1 cellular context compared by ENCODE assay signal in the genomic region with DNA sequence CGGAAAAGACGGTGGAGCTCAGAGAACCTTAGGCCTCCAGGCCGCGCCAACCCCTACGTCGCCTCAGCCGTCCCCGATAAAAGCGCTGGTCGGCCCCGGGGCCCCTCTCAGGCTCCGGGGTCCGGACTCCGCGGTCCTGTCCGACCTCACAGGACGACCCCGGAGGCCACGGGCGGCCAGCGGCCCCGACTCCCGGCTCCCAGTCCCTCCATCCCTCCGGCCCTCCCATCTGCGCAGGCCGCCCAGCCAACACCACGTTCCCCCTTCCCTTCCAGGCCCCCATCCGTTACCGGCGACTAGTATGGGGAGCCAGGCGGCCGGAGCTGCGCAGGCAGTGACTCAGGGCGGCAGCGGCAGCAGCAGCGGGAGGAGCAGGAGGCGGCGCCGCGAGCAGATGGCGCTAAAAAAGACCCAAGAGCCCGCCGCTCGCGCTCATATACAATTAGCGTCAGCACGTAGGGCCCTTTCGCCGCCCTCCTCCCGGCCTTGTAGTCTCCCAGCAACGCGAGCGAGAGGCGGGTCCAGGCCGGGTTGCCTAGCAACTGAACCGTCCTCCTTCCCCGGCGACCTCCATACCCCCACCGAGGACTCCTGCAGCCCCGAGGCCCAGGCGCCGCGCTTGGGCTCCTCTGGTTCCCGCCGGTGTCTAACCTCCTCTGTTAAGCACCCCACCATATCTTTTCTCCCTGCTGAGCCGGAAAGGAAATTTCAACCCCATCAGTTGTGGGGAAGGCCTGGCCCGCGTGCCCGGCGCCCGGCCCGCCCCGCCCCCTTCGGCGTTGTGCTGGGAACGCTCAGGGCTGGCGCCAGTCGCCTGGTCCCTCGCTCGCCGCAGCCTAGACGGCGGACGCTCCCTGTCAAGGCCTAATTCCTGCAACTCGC.
TF ChIP-seq lines count a peak whose summit lies in the region.

A gene with protein sequence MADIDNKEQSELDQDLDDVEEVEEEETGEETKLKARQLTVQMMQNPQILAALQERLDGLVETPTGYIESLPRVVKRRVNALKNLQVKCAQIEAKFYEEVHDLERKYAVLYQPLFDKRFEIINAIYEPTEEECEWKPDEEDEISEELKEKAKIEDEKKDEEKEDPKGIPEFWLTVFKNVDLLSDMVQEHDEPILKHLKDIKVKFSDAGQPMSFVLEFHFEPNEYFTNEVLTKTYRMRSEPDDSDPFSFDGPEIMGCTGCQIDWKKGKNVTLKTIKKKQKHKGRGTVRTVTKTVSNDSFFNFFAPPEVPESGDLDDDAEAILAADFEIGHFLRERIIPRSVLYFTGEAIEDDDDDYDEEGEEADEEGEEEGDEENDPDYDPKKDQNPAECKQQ (minus strand): TSS at position 409 of the 882 bp plus-strand sequence. CDS start 10,466 bp downstream, outside the sequence.

TF ChIP-seq in HEK293, 187 proteins besides CTCF, POLR2A, EP300 and RAD21 (continued from another document and continues in another):
- no peak for TF ChIP-seq ZNF785 (tag by site-specific recombination; IDR thresholded peaks at IDR 0.05)
- TF ChIP-seq ZNF335 (tag by site-specific recombination; conservative IDR thresholded peaks at IDR 0.05): peak; percentile 98
- TF ChIP-seq, protein P1, sequence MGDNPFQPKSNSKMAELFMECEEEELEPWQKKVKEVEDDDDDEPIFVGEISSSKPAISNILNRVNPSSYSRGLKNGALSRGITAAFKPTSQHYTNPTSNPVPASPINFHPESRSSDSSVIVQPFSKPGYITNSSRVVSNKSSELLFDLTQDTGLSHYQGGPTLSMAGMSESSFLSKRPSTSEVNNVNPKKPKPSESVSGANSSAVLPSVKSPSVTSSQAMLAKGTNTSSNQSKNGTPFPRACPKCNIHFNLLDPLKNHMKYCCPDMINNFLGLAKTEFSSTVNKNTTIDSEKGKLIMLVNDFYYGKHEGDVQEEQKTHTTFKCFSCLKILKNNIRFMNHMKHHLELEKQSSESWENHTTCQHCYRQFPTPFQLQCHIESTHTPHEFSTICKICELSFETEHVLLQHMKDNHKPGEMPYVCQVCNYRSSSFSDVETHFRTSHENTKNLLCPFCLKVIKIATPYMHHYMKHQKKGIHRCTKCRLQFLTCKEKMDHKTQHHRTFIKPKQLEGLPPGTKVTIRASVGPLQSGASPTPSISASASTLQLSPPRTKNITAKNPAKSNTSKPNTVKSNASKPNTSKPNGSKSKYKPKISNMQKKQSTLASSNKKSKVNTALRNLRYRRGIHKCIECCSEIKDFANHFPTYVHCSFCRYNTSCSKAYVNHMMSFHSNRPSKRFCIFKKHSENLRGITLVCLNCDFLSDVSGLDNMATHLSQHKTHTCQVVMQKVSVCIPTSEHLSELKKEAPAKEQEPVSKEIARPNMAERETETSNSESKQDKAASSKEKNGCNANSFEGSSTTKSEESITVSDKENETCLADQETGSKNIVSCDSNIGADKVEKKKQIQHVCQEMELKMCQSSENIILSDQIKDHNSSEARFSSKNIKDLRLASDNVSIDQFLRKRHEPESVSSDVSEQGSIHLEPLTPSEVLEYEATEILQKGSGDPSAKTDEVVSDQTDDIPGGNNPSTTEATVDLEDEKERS (tag by site-specific recombination; IDR thresholded peaks at IDR 0.05): no peak
- peak; percentile 76 for TF ChIP-seq SP2 (tag by site-specific recombination; IDR thresholded peaks at IDR 0.05)
- TF ChIP-seq ZNF555 (tag by site-specific recombination; conservative IDR thresholded peaks at IDR 0.05): no peak
- peak; percentile 71 for TF ChIP-seq ZBTB8A (tag by site-specific recombination; IDR thresholded peaks at IDR 0.05)
- TF ChIP-seq ZNF174 (tag by site-specific recombination; IDR thresholded peaks at IDR 0.05): no peak
- TF ChIP-seq ZBTB48 (tag by site-specific recombination; IDR thresholded peaks at IDR 0.05): peak; percentile 86
- TF ChIP-seq ZNF311 (tag by site-specific recombination; IDR thresholded peaks at IDR 0.05; ENCODE audit: borderline replicate concordance): no peak
- peak; percentile 54; the same call in 1 of the 2 replicates for TF ChIP-seq ZXDB (tag by site-specific recombination; IDR thresholded peaks at IDR 0.05)
- TF ChIP-seq ZNF701 (tag by site-specific recombination; IDR thresholded peaks at IDR 0.05): no peak
- no peak for TF ChIP-seq ZSCAN23 (tag by site-specific recombination; IDR thresholded peaks at IDR 0.05)
- 0 out of 2 replicates have a peak, but pooled peaks have one; percentile 28 for TF ChIP-seq PRDM10 (tag by site-specific recombination; IDR thresholded peaks at IDR 0.05)
- TF ChIP-seq YY1 (tag by site-specific recombination; IDR thresholded peaks at IDR 0.05): 0 out of 2 replicates have a peak, but pooled peaks have one; percentile 9
- TF ChIP-seq INSM2 (tag by site-specific recombination; IDR thresholded peaks at IDR 0.05): no peak
- TF ChIP-seq HOXA7 (CRISPR knock-in tag; IDR thresholded peaks at IDR 0.05; ENCODE audit: borderline replicate concordance): no peak
- no peak for TF ChIP-seq ZNF837 (tag by site-specific recombination; IDR thresholded peaks at IDR 0.05)
- no peak; the same call in 1 of the 2 replicates for TF ChIP-seq TCF7L2 (IDR thresholded peaks at IDR 0.05; ENCODE audit: borderline replicate concordance, low read depth, low read length)
- TF ChIP-seq MEIS1 (CRISPR knock-in tag; IDR thresholded peaks at IDR 0.05; ENCODE audit: borderline replicate concordance): no peak
- TF ChIP-seq ZNF548 (tag by site-specific recombination; IDR thresholded peaks at IDR 0.05): no peak
- TF ChIP-seq TRIM28 (IDR thresholded peaks at IDR 0.05; ENCODE audit: borderline replicate concordance, low read length): no peak; the same call in 1 of the 2 replicates
- TF ChIP-seq FEZF1 (tag by site-specific recombination; IDR thresholded peaks at IDR 0.05): peak; percentile 77
- peak; percentile 83; the same call in 1 of the 2 replicates for TF ChIP-seq PATZ1 (tag by site-specific recombination; IDR thresholded peaks at IDR 0.05)
- no peak for TF ChIP-seq ZNF214 (tag by site-specific recombination; IDR thresholded peaks at IDR 0.05; ENCODE audit: borderline replicate concordance)
- TF ChIP-seq KLF9 (tag by site-specific recombination; IDR thresholded peaks at IDR 0.05; ENCODE audit: low read depth): peak; percentile 93
- no peak for TF ChIP-seq SALL2 (tag by site-specific recombination; IDR thresholded peaks at IDR 0.05; ENCODE audit: borderline replicate concordance)
- TF ChIP-seq, protein P2, sequence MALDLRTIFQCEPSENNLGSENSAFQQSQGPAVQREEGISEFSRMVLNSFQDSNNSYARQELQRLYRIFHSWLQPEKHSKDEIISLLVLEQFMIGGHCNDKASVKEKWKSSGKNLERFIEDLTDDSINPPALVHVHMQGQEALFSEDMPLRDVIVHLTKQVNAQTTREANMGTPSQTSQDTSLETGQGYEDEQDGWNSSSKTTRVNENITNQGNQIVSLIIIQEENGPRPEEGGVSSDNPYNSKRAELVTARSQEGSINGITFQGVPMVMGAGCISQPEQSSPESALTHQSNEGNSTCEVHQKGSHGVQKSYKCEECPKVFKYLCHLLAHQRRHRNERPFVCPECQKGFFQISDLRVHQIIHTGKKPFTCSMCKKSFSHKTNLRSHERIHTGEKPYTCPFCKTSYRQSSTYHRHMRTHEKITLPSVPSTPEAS (tag by site-specific recombination; IDR thresholded peaks at IDR 0.05): no peak
- no peak for TF ChIP-seq GFI1B (tag by site-specific recombination; IDR thresholded peaks at IDR 0.05)
- TF ChIP-seq ZNF529 (tag by site-specific recombination; IDR thresholded peaks at IDR 0.05; ENCODE audit: insufficient replicate concordance): no peak
- TF ChIP-seq ZNF571 (tag by site-specific recombination; IDR thresholded peaks at IDR 0.05): no peak
- TF ChIP-seq ZNF23 (tag by site-specific recombination; IDR thresholded peaks at IDR 0.05; ENCODE audit: borderline replicate concordance): no peak
- TF ChIP-seq ZEB2 (tag by site-specific recombination; IDR thresholded peaks at IDR 0.05): 0 out of 2 replicates have a peak, but pooled peaks have one; percentile 56
- TF ChIP-seq ZNF580 (tag by site-specific recombination; IDR thresholded peaks at IDR 0.05): no peak
- TF ChIP-seq ZNF658 (tag by site-specific recombination; IDR thresholded peaks at IDR 0.05): no peak
- TF ChIP-seq ZNF747 (tag by site-specific recombination; IDR thresholded peaks at IDR 0.05): no peak
- peak; percentile 91 for TF ChIP-seq GLIS1 (tag by site-specific recombination; IDR thresholded peaks at IDR 0.05)
- TF ChIP-seq, protein P3, sequence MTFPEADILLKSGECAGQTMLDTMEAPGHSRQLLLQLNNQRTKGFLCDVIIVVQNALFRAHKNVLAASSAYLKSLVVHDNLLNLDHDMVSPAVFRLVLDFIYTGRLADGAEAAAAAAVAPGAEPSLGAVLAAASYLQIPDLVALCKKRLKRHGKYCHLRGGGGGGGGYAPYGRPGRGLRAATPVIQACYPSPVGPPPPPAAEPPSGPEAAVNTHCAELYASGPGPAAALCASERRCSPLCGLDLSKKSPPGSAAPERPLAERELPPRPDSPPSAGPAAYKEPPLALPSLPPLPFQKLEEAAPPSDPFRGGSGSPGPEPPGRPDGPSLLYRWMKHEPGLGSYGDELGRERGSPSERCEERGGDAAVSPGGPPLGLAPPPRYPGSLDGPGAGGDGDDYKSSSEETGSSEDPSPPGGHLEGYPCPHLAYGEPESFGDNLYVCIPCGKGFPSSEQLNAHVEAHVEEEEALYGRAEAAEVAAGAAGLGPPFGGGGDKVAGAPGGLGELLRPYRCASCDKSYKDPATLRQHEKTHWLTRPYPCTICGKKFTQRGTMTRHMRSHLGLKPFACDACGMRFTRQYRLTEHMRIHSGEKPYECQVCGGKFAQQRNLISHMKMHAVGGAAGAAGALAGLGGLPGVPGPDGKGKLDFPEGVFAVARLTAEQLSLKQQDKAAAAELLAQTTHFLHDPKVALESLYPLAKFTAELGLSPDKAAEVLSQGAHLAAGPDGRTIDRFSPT (tag by site-specific recombination; IDR thresholded peaks at IDR 0.05): peak; percentile 78
- no peak for TF ChIP-seq ZNF624 (tag by site-specific recombination; IDR thresholded peaks at IDR 0.05)
- peak; percentile 18; the same call in 1 of the 2 replicates for TF ChIP-seq KLF17 (tag by site-specific recombination; IDR thresholded peaks at IDR 0.05)
